Comparison of ENCODE assay signal across 2 cellular contexts in the genomic region with DNA sequence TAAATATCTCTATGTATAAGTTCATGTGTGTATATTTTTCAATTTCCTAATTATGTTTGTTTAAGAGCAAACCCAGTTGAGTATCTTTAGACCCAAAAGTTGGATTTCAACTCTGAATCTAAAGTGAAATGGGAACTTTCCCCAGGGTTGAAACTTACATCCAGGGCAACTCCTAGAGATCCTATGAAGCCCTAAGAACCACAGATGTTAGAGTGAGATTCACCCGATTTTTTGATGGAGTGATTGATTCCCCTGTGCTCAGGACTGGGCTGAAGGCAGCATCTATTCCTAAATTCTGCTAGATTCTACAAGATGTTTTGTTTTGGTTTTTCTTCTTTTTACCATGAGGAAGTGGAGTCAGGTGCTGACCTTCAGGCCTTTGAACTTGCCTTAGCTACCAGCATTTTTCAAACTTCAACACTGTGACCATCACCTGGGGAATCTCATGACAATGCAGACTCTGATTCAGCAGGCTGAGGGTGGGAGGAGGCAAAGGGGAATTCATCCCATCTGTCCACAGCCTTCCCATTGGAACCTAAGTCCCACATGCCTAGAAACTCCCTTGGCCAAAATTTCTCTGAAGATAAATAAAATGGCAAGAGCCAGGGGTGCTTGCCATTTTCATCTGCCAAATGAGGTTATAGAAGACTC.
TF ChIP-seq lines count a peak whose summit lies in the region.

No MANE protein-coding gene starts in this region.

TF ChIP-seq in A549, 52 proteins besides CTCF, POLR2A, EP300 and RAD21:
- TF ChIP-seq HOXB5 (CRISPR knock-in tag; IDR thresholded peaks at IDR 0.05) (no peak), SMC3 (IDR thresholded peaks at IDR 0.05) (no peak), POLR2AphosphoS2 (conservative IDR thresholded peaks at IDR 0.05; ENCODE audit: low read length) (no peak), RNF2 (IDR thresholded peaks at IDR 0.05; ENCODE audit: borderline replicate concordance, low read depth) (no peak), EHMT2 (IDR thresholded peaks at IDR 0.05; ENCODE audit: low read depth) (no peak)

TF ChIP-seq in IMR-90, 13 proteins besides CTCF, POLR2A, EP300 and RAD21:
- no peak for TF ChIP-seq MAZ (IDR thresholded peaks at IDR 0.05; ENCODE audit: borderline replicate concordance, low read depth, low read length)
- no peak for TF ChIP-seq NFE2L2 (IDR thresholded peaks at IDR 0.05; ENCODE audit: low read depth, low read length)
